Comparison of ENCODE assay signal across 14 cellular contexts in genomic region chr9:33906769-33907168, GRCh38.
A peak's percentile ranks its signal among the peaks of the same experiment; 100 is the strongest.
DNase-seq lines count a peak whose midpoint lies in the region; ATAC-seq and TF ChIP-seq lines count a peak whose summit lies in the region.
"Had no signal": no experiment of that assay in that cellular context is flagged by ENCODE, and none has a peak within 500 bp of the region (broad histone marks: within the 10 kb centered on the region; RNA-seq: fewer than 3 reads in every experiment).

No MANE protein-coding gene starts in this region.

- H3K36me3 ChIP-seq in cardiac muscle cell (peaks cover 9% of the 10 kb centered on the region), mesenchymal stem cell (ENCODE audit: control insufficient read depth in 1 of 2, insufficient read depth in 2 of 2, low read depth in 1 of 2, low read length in 2 of 2) (peaks cover 4 to 49% of the 10 kb centered on the region in 2 experiments)

- no peak overlapping the region for H3K4me3 Mint-ChIP-seq in CD4-positive, alpha-beta T cell
- H3K4me3 Mint-ChIP-seq in stimulated activated effector memory CD8-positive, alpha-beta T cell treated with anti-CD3 and anti-CD28 coated beads, Interleukin-12 subunit alpha, Interleukin-12 subunit beta, amount 100 ng/mL, for 72 hours = no peak overlapping the region
- H3K4me3 Mint-ChIP-seq: CD4-positive, CD25-positive, alpha-beta regulatory T cell; H9 had no signal

- no peak overlapping the region for H2AFZ ChIP-seq in mesenchymal stem cell (ENCODE audit: low read depth, low read length)

- no peaks in the 10 kb centered on the region for H3K9me3 ChIP-seq in cardiac muscle cell (ENCODE audit: low read depth)
- no peaks in the 10 kb centered on the region for H3K9me3 ChIP-seq in CD4-positive, alpha-beta T cell (ENCODE audit: control insufficient read depth, low read length)
- no peaks in the 10 kb centered on the region for H3K9me3 ChIP-seq in mesenchymal stem cell (ENCODE audit: control insufficient read depth, low read length)
- H3K9me3 ChIP-seq: BE2C, Caco-2 had no signal

- H3K4me1 Mint-ChIP-seq in CD4-positive, alpha-beta T cell (ENCODE audit: low read depth) = peaks cover 26% of the 10 kb centered on the region
- peaks cover 7% of the 10 kb centered on the region for H3K4me1 Mint-ChIP-seq in stimulated activated effector memory CD8-positive, alpha-beta T cell treated with anti-CD3 and anti-CD28 coated beads, Interleukin-12 subunit alpha, Interleukin-12 subunit beta, amount 100 ng/mL, for 72 hours

- H2BK15ac ChIP-seq in mesenchymal stem cell (ENCODE audit: low read depth, poor library complexity, severe bottlenecking) = no peak overlapping the region

- no peak overlapping the region for H3K23ac ChIP-seq in mesenchymal stem cell (ENCODE audit: low read length in 2 of 2)

- H2BK5ac ChIP-seq in mesenchymal stem cell (ENCODE audit: low read depth, low read length, poor library complexity, severe bottlenecking) = no peak overlapping the region

- no peak for TF ChIP-seq CTCF in cardiac muscle cell (IDR thresholded peaks at IDR 0.05; ENCODE audit: low read depth, low read length)
- no peak for TF ChIP-seq CTCF in CD4-positive, alpha-beta T cell (IDR thresholded peaks at IDR 0.05)

- no peak overlapping the region for H4K91ac ChIP-seq in mesenchymal stem cell (ENCODE audit: low read length)

- no peak overlapping the region for H2AK5ac ChIP-seq in mesenchymal stem cell (ENCODE audit: low read length, severe bottlenecking)

- no peak overlapping the region for H3K4me3 ChIP-seq in cardiac muscle cell
- H3K4me3 ChIP-seq in mesenchymal stem cell (ENCODE audit: insufficient read depth in 1 of 2, low read depth in 1 of 2, low read length in 2 of 2) = no peak overlapping the region

- no peak overlapping the region for H3K4ac ChIP-seq in mesenchymal stem cell (ENCODE audit: low read depth in 1 of 2, low read length in 2 of 2)

- H2BK120ac ChIP-seq in mesenchymal stem cell (ENCODE audit: low read depth, low read length) = no peak overlapping the region

- H3K27ac ChIP-seq in cardiac muscle cell = peak overlapping the region; percentile 74
- no peak overlapping the region for H3K27ac ChIP-seq in CD4-positive, alpha-beta T cell (ENCODE audit: low read depth, low read length)
- H3K27ac ChIP-seq in mesenchymal stem cell (ENCODE audit: low read length, poor library complexity, severe bottlenecking) = no peak overlapping the region

- DNase-seq in cardiac muscle cell (ENCODE audit: low read depth in 1 of 2, low spot score in 1 of 2) (no peak), left cardiac atrium (no peak), mesenchymal stem cell (no peak), NCI-H446 treated with DMSO at 0.1 percent for 48 hours (lab: John Stamatoyannopoulos, UW) (no peak), AG08395 (ENCODE audit: low spot score) (no peak)
- DNase-seq in CD4-positive, alpha-beta T cell = no peak
- DNase-seq in stimulated activated effector memory CD8-positive, alpha-beta T cell treated with anti-CD3 and anti-CD28 coated beads, Interleukin-12 subunit alpha, Interleukin-12 subunit beta, amount 100 ng/mL, for 72 hours (ENCODE audit: low spot score in 2 of 2) = peak in 1 of 2 donors; percentile 30
- DNase-seq: BE2C; C1 segment of cervical spinal cord; Caco-2; CD4-positive, CD25-positive, alpha-beta regulatory T cell; GOT3; H9 had no signal

- no peak overlapping the region for H2BK12ac ChIP-seq in mesenchymal stem cell (ENCODE audit: low read length in 2 of 2)

- no peaks in the 10 kb centered on the region for H3K27me3 ChIP-seq in cardiac muscle cell
- no peaks in the 10 kb centered on the region for H3K27me3 ChIP-seq in CD4-positive, alpha-beta T cell (ENCODE audit: control insufficient read depth, insufficient read depth, low read length)
- H3K27me3 ChIP-seq in mesenchymal stem cell (ENCODE audit: control insufficient read depth in 1 of 2, insufficient read depth in 1 of 2, low read length in 2 of 2) = no peaks in the 10 kb centered on the region
- H3K27me3 ChIP-seq: BE2C had no signal

- intact Hi-C loops in left cardiac atrium (cut with DNase I) = no loop called here
- intact Hi-C loops in CD4-positive, alpha-beta T cell (cut with DNase I, micrococcal nuclease) = no loop called here

- no peaks in the 10 kb centered on the region for H3K27me3 Mint-ChIP-seq in CD4-positive, alpha-beta T cell
- H3K27me3 Mint-ChIP-seq: CD4-positive, CD25-positive, alpha-beta regulatory T cell had no signal

- H3K9ac ChIP-seq in mesenchymal stem cell (ENCODE audit: low read length) = no peak overlapping the region

- POLR2A ChIA-PET in CD4-positive, alpha-beta T cell (lab: Charles Lee) = no interaction called here

- peak overlapping the region; percentile 36 for H3K27ac Mint-ChIP-seq in CD4-positive, alpha-beta T cell
- peak overlapping the region; percentile 52 for H3K27ac Mint-ChIP-seq in stimulated activated effector memory CD8-positive, alpha-beta T cell treated with anti-CD3 and anti-CD28 coated beads, Interleukin-12 subunit alpha, Interleukin-12 subunit beta, amount 100 ng/mL, for 72 hours

- H4K8ac ChIP-seq in mesenchymal stem cell (ENCODE audit: low read length) = peak overlapping the region; percentile 30

- WGBS in mesenchymal stem cell = 87% methylated on average over 2 of the region's 2 CpGs

- peaks cover 35% of the 10 kb centered on the region for H3K36me3 Mint-ChIP-seq in CD4-positive, alpha-beta T cell (ENCODE audit: low read depth)
- peaks cover 55% of the 10 kb centered on the region for H3K36me3 Mint-ChIP-seq in stimulated activated effector memory CD8-positive, alpha-beta T cell treated with anti-CD3 and anti-CD28 coated beads, Interleukin-12 subunit alpha, Interleukin-12 subunit beta, amount 100 ng/mL, for 72 hours

- ATAC-seq in left cardiac atrium (no peak), GM18519 (IDR thresholded peaks at IDR 0.05; ENCODE audit: low FRiP score, unreplicated experiment) (no peak)
- ATAC-seq in CD4-positive, alpha-beta T cell (ENCODE audit: poor library complexity) = no peak
- no peak for ATAC-seq in stimulated activated effector memory CD8-positive, alpha-beta T cell treated with anti-CD3 and anti-CD28 coated beads, Interleukin-12 subunit alpha, Interleukin-12 subunit beta, amount 100 ng/mL, for 72 hours

- no peak overlapping the region for H3K4me2 ChIP-seq in mesenchymal stem cell (ENCODE audit: low read length, poor library complexity, severe bottlenecking)

- no peaks in the 10 kb centered on the region for H3K9me3 Mint-ChIP-seq in CD4-positive, alpha-beta T cell
- no peaks in the 10 kb centered on the region for H3K9me3 Mint-ChIP-seq in stimulated activated effector memory CD8-positive, alpha-beta T cell treated with anti-CD3 and anti-CD28 coated beads, Interleukin-12 subunit alpha, Interleukin-12 subunit beta, amount 100 ng/mL, for 72 hours
- H3K9me3 Mint-ChIP-seq: CD4-positive, CD25-positive, alpha-beta regulatory T cell had no signal

- CTCF ChIA-PET in CD4-positive, alpha-beta T cell (lab: Charles Lee) = interaction anchor here (1.2 kb wide), 1 partner anchor 277 kb away, joined by 3 read pairs; no protein-coding TSS in a partner anchor

- H3K18ac ChIP-seq in mesenchymal stem cell (ENCODE audit: low read depth in 1 of 2, low read length in 2 of 2) = no peak overlapping the region

- H3K14ac ChIP-seq in mesenchymal stem cell (ENCODE audit: low read length in 2 of 2) = no peak overlapping the region

- peaks cover 21% of the 10 kb centered on the region for H3K79me1 ChIP-seq in mesenchymal stem cell (replicated peaks; ENCODE audit: low read length, poor library complexity, severe bottlenecking)

- H3K4me1 ChIP-seq in cardiac muscle cell (ENCODE audit: low read depth) = no peaks in the 10 kb centered on the region
- peaks cover 2% of the 10 kb centered on the region for H3K4me1 ChIP-seq in mesenchymal stem cell (ENCODE audit: control insufficient read depth, insufficient read depth, low read depth, low read length)
- H3K4me1 ChIP-seq: BE2C, Caco-2 had no signal
